Comparison of ENCODE assay signal across 18 cellular contexts in genomic region chr12:9626291-9626690, GRCh38. TPM values are rescaled to one million over a fixed set of nuclear protein-coding genes. Genes with fewer than 3 reads are reported as not detected.
"Had no signal": no experiment of that assay in that cellular context is flagged by ENCODE, and none has a peak within 500 bp of the region (broad histone marks: within the 10 kb centered on the region; RNA-seq: fewer than 3 reads in every experiment).

No MANE protein-coding gene starts in this region.

- H3K27ac ChIP-seq: coronary artery, esophagus muscularis mucosa, neutrophil, parathyroid adenoma, transverse colon, vagina, WERI-Rb-1 had no signal

- H3K9ac ChIP-seq: parathyroid adenoma had no signal

- H3K27me3 ChIP-seq: esophagus muscularis mucosa, neutrophil, transverse colon, vagina had no signal

- H3K4me3 ChIP-seq: coronary artery, esophagus muscularis mucosa, lung, transverse colon, vagina had no signal

- DNase-seq: activated CD4-positive, alpha-beta T cell treated with anti-CD3 and anti-CD28 coated beads for 48 hours; activated CD8-positive, alpha-beta T cell treated with anti-CD3 and anti-CD28 coated beads for 36 hours; activated naive CD4-positive, alpha-beta T cell treated with anti-CD3 and anti-CD28 coated beads for 36 hours; activated T-cell treated with anti-CD3 and anti-CD28 coated beads, Interleukin-2, amount 50 U/mL, for 24 hours; aorta; stimulated activated CD8-positive, alpha-beta memory T cell treated with anti-CD3 and anti-CD28 coated beads, Interleukin-4, amount 100 ng/mL, for 48 hours; stimulated activated naive CD4-positive, alpha-beta T cell treated with Interleukin-2 at 50 U/mL for 16 hours; T-helper 17 cell; transverse colon; WERI-Rb-1 had no signal

- H3K4me1 Mint-ChIP-seq: mesothelial cell of epicardium had no signal

- H3K4me3 Mint-ChIP-seq: activated CD8-positive, alpha-beta T cell treated with anti-CD3 and anti-CD28 coated beads for 36 hours; activated naive CD4-positive, alpha-beta T cell treated with anti-CD3 and anti-CD28 coated beads for 36 hours; activated T-cell treated with anti-CD3 and anti-CD28 coated beads, Interleukin-2, amount 50 U/mL, for 24 hours; mesothelial cell of epicardium; natural killer cell treated with Interleukin-12 subunit alpha and Interleukin-12 subunit beta and Interleukin-15 and Interleukin-18, amount 100 ng/mL, for 72 hours; T-helper 17 cell had no signal

- ATAC-seq: T-helper 17 cell had no signal

- H3K9me3 ChIP-seq: neutrophil, transverse colon, vagina had no signal

- H2AFZ ChIP-seq: parathyroid adenoma had no signal

- H3K27me3 Mint-ChIP-seq: activated CD8-positive, alpha-beta T cell treated with anti-CD3 and anti-CD28 coated beads for 36 hours; activated T-cell treated with anti-CD3 and anti-CD28 coated beads, Interleukin-2, amount 50 U/mL, for 24 hours; natural killer cell treated with Interleukin-12 subunit alpha and Interleukin-12 subunit beta and Interleukin-15 and Interleukin-18, amount 100 ng/mL, for 72 hours; T-helper 17 cell had no signal

- H3K79me2 ChIP-seq: parathyroid adenoma had no signal

- H3K27ac Mint-ChIP-seq: activated CD8-positive, alpha-beta T cell treated with anti-CD3 and anti-CD28 coated beads for 36 hours; activated naive CD4-positive, alpha-beta T cell treated with anti-CD3 and anti-CD28 coated beads for 36 hours; activated T-cell treated with anti-CD3 and anti-CD28 coated beads, Interleukin-2, amount 50 U/mL, for 24 hours; mesothelial cell of epicardium; T-helper 17 cell had no signal

- H3K4me1 ChIP-seq: esophagus muscularis mucosa, parathyroid adenoma, transverse colon, vagina had no signal

- H3K36me3 ChIP-seq: esophagus muscularis mucosa, neutrophil, transverse colon, vagina, WERI-Rb-1 had no signal

RNA-seq across cellular contexts. Expression of gene KLRB1, which starts 18.6 kb away (rescaled TPM):
- total RNA-seq: mesothelial cell of epicardium had no signal
- polyA plus RNA-seq: aorta had no signal
